1 cellular context compared by ENCODE assay signal in genomic region chr16:1537763-1538289, GRCh38.
TF ChIP-seq lines count a peak whose summit lies in the region.

No MANE protein-coding gene starts in this region.

TF ChIP-seq in WTC11, 78 proteins besides CTCF, POLR2A, EP300 and RAD21:
- TF ChIP-seq NFYB (CRISPR knock-in tag; conservative IDR thresholded peaks at IDR 0.05; ENCODE audit: low read depth) (no peak), ZNF232 (CRISPR knock-in tag; IDR thresholded peaks at IDR 0.05) (no peak), PREB (CRISPR knock-in tag; IDR thresholded peaks at IDR 0.05; ENCODE audit: borderline replicate concordance) (no peak), AR (CRISPR knock-in tag; IDR thresholded peaks at IDR 0.05) (no peak), HMGXB4 (CRISPR knock-in tag; IDR thresholded peaks at IDR 0.05) (no peak), PRRX2 (CRISPR knock-in tag; IDR thresholded peaks at IDR 0.05) (no peak), JUN (CRISPR knock-in tag; IDR thresholded peaks at IDR 0.05) (no peak), TP53 (CRISPR knock-in tag; IDR thresholded peaks at IDR 0.05) (no peak), NFATC4 (CRISPR knock-in tag; IDR thresholded peaks at IDR 0.05) (no peak), ESRRA (CRISPR knock-in tag; IDR thresholded peaks at IDR 0.05; ENCODE audit: borderline replicate concordance) (no peak)
- TF ChIP-seq, protein P1, sequence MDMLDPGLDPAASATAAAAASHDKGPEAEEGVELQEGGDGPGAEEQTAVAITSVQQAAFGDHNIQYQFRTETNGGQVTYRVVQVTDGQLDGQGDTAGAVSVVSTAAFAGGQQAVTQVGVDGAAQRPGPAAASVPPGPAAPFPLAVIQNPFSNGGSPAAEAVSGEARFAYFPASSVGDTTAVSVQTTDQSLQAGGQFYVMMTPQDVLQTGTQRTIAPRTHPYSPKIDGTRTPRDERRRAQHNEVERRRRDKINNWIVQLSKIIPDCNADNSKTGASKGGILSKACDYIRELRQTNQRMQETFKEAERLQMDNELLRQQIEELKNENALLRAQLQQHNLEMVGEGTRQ (CRISPR knock-in tag; IDR thresholded peaks at IDR 0.05): no peak
TF ChIP-seq in WTC11: peak in this region for 0.
